ENCODE assay signal across 12 cellular contexts in genomic region chrX:6738518-6739470, GRCh38.
DNase-seq lines count a peak whose midpoint lies in the region; ATAC-seq and TF ChIP-seq lines count a peak whose summit lies in the region.
"Had no signal": no experiment of that assay in that cellular context is flagged by ENCODE, and none has a peak within 500 bp of the region (broad histone marks: within the 10 kb centered on the region; RNA-seq: fewer than 3 reads in every experiment).

No MANE protein-coding gene starts in this region.

- H3K27me3 ChIP-seq in right atrium auricular region = no peaks in the 10 kb centered on the region

- H3K4me1 ChIP-seq in right atrium auricular region = no peaks in the 10 kb centered on the region
- H3K4me1 ChIP-seq: parathyroid adenoma had no signal

- DNase-seq in GM12865 (ENCODE audit: low read depth) = peak; percentile 88
- peak; percentile 88 for DNase-seq in NAMALWA (ENCODE audit: low spot score)
- DNase-seq in SK-N-DZ (ENCODE audit: low spot score) = no peak
- DNase-seq in amniotic stem cell (lab: John Stamatoyannopoulos, UW) = no peak
- no peak for DNase-seq in right atrium auricular region (ENCODE audit: low spot score)
- no peak for DNase-seq in head of caudate nucleus
- DNase-seq: activated gamma-delta T cell treated with Interleukin-2 at 50 U/mL for 16 hours, kidney glomerular epithelial cell had no signal

- H3K4me3 ChIP-seq in GM12865 (ENCODE audit: low read depth, low read length) (no peak overlapping the region; the same call in 1 of the 2 replicates), right atrium auricular region (no peak overlapping the region)

- TF ChIP-seq CTCF in GM12865 (IDR thresholded peaks at IDR 0.05; ENCODE audit: insufficient read depth, low read depth, low read length, missing control alignments) = no peak
- TF ChIP-seq CTCF in right atrium auricular region (IDR thresholded peaks at IDR 0.05) = no peak

- ATAC-seq in GM19372 (IDR thresholded peaks at IDR 0.05; ENCODE audit: low read depth, unreplicated experiment) (peak; percentile 90), HG02943 (IDR thresholded peaks at IDR 0.05; ENCODE audit: low read depth, unreplicated experiment) (peak; percentile 97)

- H3K36me3 ChIP-seq in right atrium auricular region = no peaks in the 10 kb centered on the region

- peaks cover 0 to 3% of the 10 kb centered on the region in 2 donors for H3K9me3 ChIP-seq in right atrium auricular region

- H3K27ac ChIP-seq in right atrium auricular region = no peak overlapping the region
- H3K27ac ChIP-seq: C4-2B, parathyroid adenoma had no signal

- intact Hi-C loops in head of caudate nucleus (cut with DNase I) = no loop called here

Comparison
In these comparisons a context has a peak if more than half of its experiments do, and no peak if none do; other contexts are left out.
1. DNase-seq: peak in GM12865 (single experiment) and NAMALWA (single experiment); none in SK-N-DZ (single experiment), amniotic stem cell (single experiment), right atrium auricular region (single experiment) and head of caudate nucleus (0 of 42).